1 cellular context compared by ENCODE assay signal in genomic region chr17:18253187-18253884, GRCh38.
TF ChIP-seq lines count a peak whose summit lies in the region.

No MANE protein-coding gene starts in this region.

TF ChIP-seq in HepG2, 621 proteins besides CTCF, POLR2A, EP300 and RAD21:
- TF ChIP-seq AGO2 (optimal IDR thresholded peaks at IDR 0.05; ENCODE audit: low read depth, low read length) (peak; percentile 23), MEF2D (CRISPR knock-in tag; IDR thresholded peaks at IDR 0.05) (no peak), PLSCR1 (CRISPR knock-in tag; IDR thresholded peaks at IDR 0.05; ENCODE audit: borderline replicate concordance) (no peak), RBFOX2 (IDR thresholded peaks at IDR 0.05; ENCODE audit: low read depth, low read length) (0 out of 2 replicates have a peak, but pooled peaks have one; percentile 27)
